ENCODE assay signal across 11 cellular contexts in genomic region chr12:565161-565560, GRCh38.
"Had no signal": no experiment of that assay in that cellular context is flagged by ENCODE, and none has a peak within 500 bp of the region (broad histone marks: within the 10 kb centered on the region; RNA-seq: fewer than 3 reads in every experiment).

No MANE protein-coding gene starts in this region.

- H3K9me3 Mint-ChIP-seq: activated naive CD4-positive, alpha-beta T cell treated with anti-CD3 and anti-CD28 coated beads, Interleukin-2, amount 50 U/mL, for 72 hours; mesothelial cell of epicardium had no signal

- H3K27ac Mint-ChIP-seq: mesothelial cell of epicardium had no signal

- H3K4me3 ChIP-seq: breast epithelium, esophagus squamous epithelium, lower lobe of right lung had no signal

- H3K36me3 Mint-ChIP-seq: activated naive CD4-positive, alpha-beta T cell treated with anti-CD3 and anti-CD28 coated beads, Interleukin-2, amount 50 U/mL, for 72 hours; mesothelial cell of epicardium had no signal

- DNase-seq: esophagus squamous epithelium; foreskin fibroblast; left cardiac atrium; lower lobe of right lung; stimulated activated CD4-positive, alpha-beta T cell treated with anti-CD3 and anti-CD28 coated beads, Interleukin-2, amount 100 ng/mL, for 24 hours; stimulated activated naive CD8-positive, alpha-beta T cell treated with anti-CD3 and anti-CD28 coated beads, Interleukin-15, Interleukin-2, amounts not matched to agents 100 U/mL and 50 U/mL, for 24 hours had no signal

- H3K27me3 ChIP-seq: breast epithelium, esophagus squamous epithelium had no signal

- H3K9me3 ChIP-seq: breast epithelium, esophagus squamous epithelium, lower lobe of right lung had no signal

- H3K36me3 ChIP-seq: breast epithelium, esophagus squamous epithelium, lower lobe of right lung had no signal

- H3K4me3 Mint-ChIP-seq: mesothelial cell of epicardium had no signal

- ATAC-seq: activated naive CD4-positive, alpha-beta T cell treated with anti-CD3 and anti-CD28 coated beads, Interleukin-2, amount 50 U/mL, for 72 hours; left cardiac atrium; lower lobe of right lung; sciatic nerve; SK-N-SH treated with all-trans-retinoic acid at 6 μM for 48 hours; stimulated activated naive CD8-positive, alpha-beta T cell treated with anti-CD3 and anti-CD28 coated beads, Interleukin-15, Interleukin-2, amounts not matched to agents 100 U/mL and 50 U/mL, for 24 hours had no signal

- H3K27ac ChIP-seq: breast epithelium, esophagus squamous epithelium, lower lobe of right lung had no signal
